ENCODE assay signal across 9 cellular contexts in genomic region chr3:26718295-26718694, GRCh38.
"Had no signal": no experiment of that assay in that cellular context is flagged by ENCODE, and none has a peak within 500 bp of the region (broad histone marks: within the 10 kb centered on the region; RNA-seq: fewer than 3 reads in every experiment).

No MANE protein-coding gene starts in this region.

- H2AFZ ChIP-seq: GM23248, GM23338 had no signal

- H3K27ac Mint-ChIP-seq: GM23338, HFFc6 had no signal

- H3K4me3 Mint-ChIP-seq: GM23338, H9, HFFc6 had no signal

- H3K4me3 ChIP-seq: GM23248, GM23338, HAP-1 had no signal

- H3K4me2 ChIP-seq: GM23338 had no signal

- H3K9me3 ChIP-seq: HAP-1 had no signal

- H3K36me3 ChIP-seq: HAP-1 had no signal

- H3K4me1 ChIP-seq: HAP-1 had no signal

- DNase-seq: GM23248, GOT3, H7, H9, HCEC 1CT, HFFc6 had no signal

- H3K27ac ChIP-seq: GM23248 had no signal

- ATAC-seq: GM23338, HCT116 had no signal

- H3K9ac ChIP-seq: GM23248 had no signal
